13 cellular contexts compared by ENCODE assay signal in genomic region chr4:113012122-113012725, GRCh38.
"Had no signal": no experiment of that assay in that cellular context is flagged by ENCODE, and none has a peak within 500 bp of the region (broad histone marks: within the 10 kb centered on the region; RNA-seq: fewer than 3 reads in every experiment).

No MANE protein-coding gene starts in this region.

- H3K4me3 ChIP-seq: esophagus squamous epithelium, gastroesophageal sphincter, hepatocyte, lung, prostate gland, right lobe of liver had no signal

- DNase-seq: esophagus squamous epithelium; foreskin fibroblast; left colon; left ventricle myocardium superior; naive B cell; nephron progenitor cell; right lobe of liver; stimulated activated CD4-positive, alpha-beta T cell treated with anti-CD3 and anti-CD28 coated beads, Interleukin-4, amount 100 ng/mL, for 1 hour; trophoblast cell had no signal

- H2AFZ ChIP-seq: hepatocyte had no signal

- H3K27ac ChIP-seq: esophagus squamous epithelium, gastroesophageal sphincter, hepatocyte, prostate gland, right lobe of liver had no signal

- H3K4me1 ChIP-seq: esophagus squamous epithelium, prostate gland, right lobe of liver had no signal

- H3K36me3 ChIP-seq: esophagus squamous epithelium, gastroesophageal sphincter, prostate gland, right lobe of liver had no signal

- H3K9me3 ChIP-seq: esophagus squamous epithelium, gastroesophageal sphincter, prostate gland, right lobe of liver had no signal

- H3K27me3 ChIP-seq: esophagus squamous epithelium, gastroesophageal sphincter, hepatocyte, right lobe of liver had no signal

- H3K79me2 ChIP-seq: hepatocyte had no signal

- H3K4me2 ChIP-seq: hepatocyte had no signal
